In genomic region chr3:116614795-116615362, GRCh38 we compare ENCODE assay signal across 10 cellular contexts.
DNase-seq lines count a peak whose midpoint lies in the region; ATAC-seq and TF ChIP-seq lines count a peak whose summit lies in the region.
"Had no signal": no experiment of that assay in that cellular context is flagged by ENCODE, and none has a peak within 500 bp of the region (broad histone marks: within the 10 kb centered on the region; RNA-seq: fewer than 3 reads in every experiment).

No MANE protein-coding gene starts in this region.

- H3K9ac ChIP-seq in colonic mucosa (ENCODE audit: low read depth in 2 of 2, low read length in 2 of 2): no peak overlapping the region
- H3K9ac ChIP-seq: BLaER1 treated with 17β-estradiol and CSF1 and Interleukin-3, amounts not matched to agents 10 nM and 100 nM had no signal

- H3K27ac ChIP-seq in colonic mucosa: no peak overlapping the region
- H3K27ac ChIP-seq: BLaER1 treated with 17β-estradiol and CSF1 and Interleukin-3, amounts not matched to agents 10 nM and 100 nM had no signal

- no peaks in the 10 kb centered on the region for H3K27me3 ChIP-seq in colonic mucosa
- H3K27me3 ChIP-seq: BLaER1 treated with 17β-estradiol and CSF1 and Interleukin-3, amounts not matched to agents 10 nM and 100 nM had no signal

- no peaks in the 10 kb centered on the region for H3K4me1 ChIP-seq in colonic mucosa
- H3K4me1 ChIP-seq: BLaER1 treated with 17β-estradiol and CSF1 and Interleukin-3, amounts not matched to agents 10 nM and 100 nM had no signal

- H3K36me3 Mint-ChIP-seq in activated T-cell treated with anti-CD3 and anti-CD28 coated beads, Interleukin-2, amount 50 U/mL, for 72 hours (ENCODE audit: insufficient read depth in 2 of 2): no peaks in the 10 kb centered on the region

- DNase-seq in NCI-H2227 (lab: John Stamatoyannopoulos, UW; ENCODE audit: unreplicated experiment) (peak; percentile 6), NCI-H2227 treated with DMSO at 0.1 percent for 48 hours (lab: John Stamatoyannopoulos, UW) (no peak), HT1080 (ENCODE audit: low read depth) (peak; percentile 13), astrocyte of the cerebellum (ENCODE audit: low read depth) (no peak), retinal pigment epithelial cell (ENCODE audit: low read depth) (no peak), NCI-H2196 treated with DMSO at 0.1 percent for 48 hours (lab: John Stamatoyannopoulos, UW; ENCODE audit: unreplicated experiment) (no peak), colonic mucosa (no peak)
- no peak for DNase-seq in activated T-cell treated with anti-CD3 and anti-CD28 coated beads, Interleukin-2, amount 50 U/mL, for 72 hours
- DNase-seq: T1000 had no signal

- H3K4me3 ChIP-seq in astrocyte of the cerebellum (ENCODE audit: low read depth, low read length) (no peak overlapping the region), retinal pigment epithelial cell (ENCODE audit: low read length) (no peak overlapping the region), colonic mucosa (no peak overlapping the region)
- H3K4me3 ChIP-seq: BLaER1 treated with 17β-estradiol and CSF1 and Interleukin-3, amounts not matched to agents 10 nM and 100 nM had no signal

- no peaks in the 10 kb centered on the region for H3K9me3 ChIP-seq in colonic mucosa
- H3K9me3 ChIP-seq: BLaER1 treated with 17β-estradiol and CSF1 and Interleukin-3, amounts not matched to agents 10 nM and 100 nM had no signal

- H3K27me3 Mint-ChIP-seq in activated T-cell treated with anti-CD3 and anti-CD28 coated beads, Interleukin-2, amount 50 U/mL, for 72 hours (ENCODE audit: low read depth): no peaks in the 10 kb centered on the region

- intact Hi-C loops in colonic mucosa (cut with DNase I): no loop called here

- in situ Hi-C loops in astrocyte of the cerebellum (cut with HindIII; ENCODE audit: low sequenced_read_pairs): no loop called here

- H3K4me3 Mint-ChIP-seq in activated T-cell treated with anti-CD3 and anti-CD28 coated beads, Interleukin-2, amount 50 U/mL, for 72 hours: no peak overlapping the region

- H3K27ac Mint-ChIP-seq in activated T-cell treated with anti-CD3 and anti-CD28 coated beads, Interleukin-2, amount 50 U/mL, for 72 hours: no peak overlapping the region

- no peak for ATAC-seq in activated T-cell treated with anti-CD3 and anti-CD28 coated beads, Interleukin-2, amount 50 U/mL, for 72 hours (replicated peaks in 1 of 2)

- TF ChIP-seq CTCF in astrocyte of the cerebellum (IDR thresholded peaks at IDR 0.05; ENCODE audit: low read depth, low read length, missing control alignments) (peak; percentile 22), retinal pigment epithelial cell (conservative IDR thresholded peaks at IDR 0.05; ENCODE audit: low read depth, low read length) (peak; percentile 45), colonic mucosa (IDR thresholded peaks at IDR 0.05) (no peak)

- no peaks in the 10 kb centered on the region for H3K4me1 Mint-ChIP-seq in activated T-cell treated with anti-CD3 and anti-CD28 coated beads, Interleukin-2, amount 50 U/mL, for 72 hours (ENCODE audit: low read depth)

- peaks cover 0 to 6% of the 10 kb centered on the region in 2 donors for H3K9me3 Mint-ChIP-seq in activated T-cell treated with anti-CD3 and anti-CD28 coated beads, Interleukin-2, amount 50 U/mL, for 72 hours

- no peaks in the 10 kb centered on the region for H3K36me3 ChIP-seq in colonic mucosa
- H3K36me3 ChIP-seq: BLaER1 treated with 17β-estradiol and CSF1 and Interleukin-3, amounts not matched to agents 10 nM and 100 nM had no signal

Comparison
In these comparisons a context has a peak if more than half of its experiments do, and no peak if none do; other contexts are left out.
1. DNase-seq: peak in NCI-H2227 (single experiment) and HT1080 (single experiment); none in NCI-H2227 treated with DMSO at 0.1 percent for 48 hours (single experiment), astrocyte of the cerebellum (single experiment), retinal pigment epithelial cell (single experiment), activated T-cell treated with anti-CD3 and anti-CD28 coated beads, Interleukin-2, amount 50 U/mL, for 72 hours (0 of 2), NCI-H2196 treated with DMSO at 0.1 percent for 48 hours (single experiment) and colonic mucosa (single experiment).